In genomic region chr20:51469578-51470520, GRCh38 we compare ENCODE assay signal across 12 cellular contexts.
A peak's percentile ranks its signal among the peaks of the same experiment; 100 is the strongest.
DNase-seq lines count a peak whose midpoint lies in the region; ATAC-seq and TF ChIP-seq lines count a peak whose summit lies in the region.
"Had no signal": no experiment of that assay in that cellular context is flagged by ENCODE, and none has a peak within 500 bp of the region (broad histone marks: within the 10 kb centered on the region; RNA-seq: fewer than 3 reads in every experiment).

No MANE protein-coding gene starts in this region.

- peaks cover 4% of the 10 kb centered on the region for H3F3A ChIP-seq in SK-N-SH (replicated peaks; ENCODE audit: insufficient read depth)

- DNase-seq in SK-N-SH (no peak), NCI-H2029 (lab: John Stamatoyannopoulos, UW) (peak; percentile 54), neuronal stem cell (ENCODE audit: low spot score) (no peak), NCI-H1048 (lab: John Stamatoyannopoulos, UW) (no peak), SW480 (ENCODE audit: low spot score) (no peak)
- no peak for DNase-seq in activated CD8-positive, alpha-beta T cell treated with anti-CD3 and anti-CD28 coated beads for 36 hours
- DNase-seq: effector CD4-positive, alpha-beta T cell; NCI-H1930; tibial artery had no signal

- H3K14ac ChIP-seq in neuronal stem cell (ENCODE audit: low read length), result no peak overlapping the region

- no peak overlapping the region for H4K91ac ChIP-seq in neuronal stem cell (ENCODE audit: low read depth, low read length, poor library complexity)

- H3K4me2 ChIP-seq in SK-N-SH, result no peak overlapping the region
- no peak overlapping the region for H3K4me2 ChIP-seq in neuronal stem cell (ENCODE audit: insufficient read depth, low read length, poor library complexity, severe bottlenecking)
- H3K4me2 ChIP-seq: A549 had no signal

- no peak overlapping the region for H2AK5ac ChIP-seq in neuronal stem cell (ENCODE audit: low read depth, low read length)

- H3K4me1 ChIP-seq in SK-N-SH (ENCODE audit: control insufficient read depth in 1 of 2, insufficient read depth in 2 of 2, low read depth in 1 of 2, low read length in 1 of 2) (peaks cover 0 to 10% of the 10 kb centered on the region in 2 experiments; a peak in 1 of 4 replicates), neuronal stem cell (ENCODE audit: control insufficient read depth in 2 of 2, insufficient read depth in 1 of 2, low read depth in 1 of 2, low read length in 2 of 2) (peaks cover 1 to 3% of the 10 kb centered on the region in 2 donors)
- H3K4me1 ChIP-seq: A549, tibial artery had no signal

- peaks cover 2% of the 10 kb centered on the region for H3K9me3 Mint-ChIP-seq in activated CD8-positive, alpha-beta T cell treated with anti-CD3 and anti-CD28 coated beads for 36 hours

- no peak overlapping the region for H3K4ac ChIP-seq in neuronal stem cell (ENCODE audit: low read length)

- no peaks in the 10 kb centered on the region for H3K36me3 ChIP-seq in SK-N-SH (replicated peaks in 1 of 2; ENCODE audit: control insufficient read depth in 1 of 2, insufficient read depth in 2 of 2, low read length in 1 of 2)
- H3K36me3 ChIP-seq in neuronal stem cell (replicated peaks in 1 of 2; ENCODE audit: control insufficient read depth in 2 of 2, insufficient read depth in 2 of 2, low read length in 2 of 2), result no peaks in the 10 kb centered on the region

- H3K79me1 ChIP-seq in neuronal stem cell (ENCODE audit: low read depth, low read length), result no peaks in the 10 kb centered on the region

- no peak for TF ChIP-seq CTCF in SK-N-SH (IDR thresholded peaks at IDR 0.05)
- no peak for TF ChIP-seq CTCF in activated CD8-positive, alpha-beta T cell treated with anti-CD3 and anti-CD28 coated beads for 36 hours (IDR thresholded peaks at IDR 0.05)

- H3K27ac Mint-ChIP-seq in activated CD8-positive, alpha-beta T cell treated with anti-CD3 and anti-CD28 coated beads for 36 hours, result peak overlapping the region; percentile 94

- H3K4me1 Mint-ChIP-seq in activated CD8-positive, alpha-beta T cell treated with anti-CD3 and anti-CD28 coated beads for 36 hours (ENCODE audit: low read depth), result peaks cover 52% of the 10 kb centered on the region

- H4K8ac ChIP-seq in neuronal stem cell (ENCODE audit: low read depth, low read length), result no peak overlapping the region

- CTCF ChIA-PET in SK-N-SH (lab: Yijun Ruan, JAX), result interaction anchor here (0.8 to 2.0 kb wide), 4 partner anchors 22 to 125 kb away, joined by 3 to 8 read pairs (median 4); no protein-coding TSS in a partner anchor
- CTCF ChIA-PET in activated CD8-positive, alpha-beta T cell treated with anti-CD3 and anti-CD28 coated beads for 36 hours (lab: Charles Lee), result interaction anchor here (1.0 to 2.4 kb wide), 7 partner anchors 12 to 125 kb away, joined by 3 to 9 read pairs (median 3); partner anchors contain the start of gene NFATC2

- peak; percentile 86 for ATAC-seq in SK-N-SH treated with all-trans-retinoic acid at 6 μM for 48 hours
- ATAC-seq in activated CD8-positive, alpha-beta T cell treated with anti-CD3 and anti-CD28 coated beads for 36 hours, result no peak
- ATAC-seq in HG03565 (IDR thresholded peaks at IDR 0.05; ENCODE audit: unreplicated experiment), result no peak
- ATAC-seq: A549 had no signal

- TF ChIP-seq EP300 in SK-N-SH (IDR thresholded peaks at IDR 0.05; ENCODE audit: borderline replicate concordance in 1 of 2, low read depth in 1 of 2, low read length in 1 of 2), result no peak

- H3K27me3 Mint-ChIP-seq in activated CD8-positive, alpha-beta T cell treated with anti-CD3 and anti-CD28 coated beads for 36 hours, result no peaks in the 10 kb centered on the region

- no peak overlapping the region for H3K4me3 Mint-ChIP-seq in activated CD8-positive, alpha-beta T cell treated with anti-CD3 and anti-CD28 coated beads for 36 hours

- POLR2A ChIA-PET in SK-N-SH (lab: Yijun Ruan, JAX), result no interaction called here
- POLR2A ChIA-PET in activated CD8-positive, alpha-beta T cell treated with anti-CD3 and anti-CD28 coated beads for 36 hours (lab: Charles Lee), result interaction anchor here (0.6 to 2.6 kb wide), 9 partner anchors 11 to 170 kb away, joined by 3 to 20 read pairs (median 4); partner anchors contain the start of gene NFATC2

- H2BK120ac ChIP-seq in neuronal stem cell (ENCODE audit: low read depth, low read length), result no peak overlapping the region

- H3K9me2 ChIP-seq in SK-N-SH, result no peaks in the 10 kb centered on the region

- H3K27ac ChIP-seq in SK-N-SH (ENCODE audit: low read depth in 2 of 2, low read length in 1 of 2) (peak overlapping the region in 1 of 2 experiments; percentile 5; a peak in 1 of 4 replicates), neuronal stem cell (replicated peaks; ENCODE audit: low read length) (no peak overlapping the region)
- H3K27ac ChIP-seq: A549, tibial artery had no signal

- H3K4me3 ChIP-seq in SK-N-SH (ENCODE audit: low read depth in 2 of 2, low read length in 1 of 2), result no peak overlapping the region
- no peak overlapping the region for H3K4me3 ChIP-seq in neuronal stem cell (ENCODE audit: low read length in 2 of 2)
- H3K4me3 ChIP-seq: A549, tibial artery had no signal

- H3K23ac ChIP-seq in neuronal stem cell (ENCODE audit: low read depth, low read length, poor library complexity), result no peak overlapping the region

- H2BK15ac ChIP-seq in neuronal stem cell (ENCODE audit: low read length), result no peak overlapping the region

- H2BK5ac ChIP-seq in neuronal stem cell (ENCODE audit: low read length), result no peak overlapping the region

- TF ChIP-seq RAD21 in SK-N-SH (IDR thresholded peaks at IDR 0.05; ENCODE audit: low read length), result no peak

- no peak overlapping the region for H3K9ac ChIP-seq in SK-N-SH
- no peak overlapping the region for H3K9ac ChIP-seq in neuronal stem cell (ENCODE audit: low read depth, low read length, poor library complexity)

- 82% methylated on average over 12 of the region's 12 CpGs for WGBS in SK-N-SH (ENCODE audit: low lambda C conversion rate)
- WGBS in neuronal stem cell (ENCODE audit: extremely low coverage in 2 of 2, insufficient read length in 2 of 2, insufficient replicate concordance in 1 of 2), 2 donors, result no CpG with 5 or more reads among the region's 12 CpGs

- no peak overlapping the region for H3K18ac ChIP-seq in neuronal stem cell (ENCODE audit: low read length)

- no peaks in the 10 kb centered on the region for H3K79me2 ChIP-seq in SK-N-SH (ENCODE audit: insufficient read depth)

- no peaks in the 10 kb centered on the region for H3K27me3 ChIP-seq in SK-N-SH (ENCODE audit: insufficient read depth)
- no peaks in the 10 kb centered on the region for H3K27me3 ChIP-seq in neuronal stem cell (ENCODE audit: control insufficient read depth in 3 of 3, insufficient read depth in 3 of 3, low read depth in 1 of 3, low read length in 3 of 3)
- H3K27me3 ChIP-seq: tibial artery had no signal

- no peaks in the 10 kb centered on the region for H3K9me3 ChIP-seq in SK-N-SH
- H3K9me3 ChIP-seq in neuronal stem cell (replicated peaks in 1 of 2; ENCODE audit: control insufficient read depth in 2 of 2, insufficient read depth in 1 of 2, low read depth in 1 of 2, low read length in 2 of 2), result no peaks in the 10 kb centered on the region
- H3K9me3 ChIP-seq: A549, tibial artery had no signal

- no peaks in the 10 kb centered on the region for H4K20me1 ChIP-seq in SK-N-SH (ENCODE audit: insufficient read depth)

- H2AFZ ChIP-seq in SK-N-SH (ENCODE audit: low read depth), result no peak overlapping the region
- H2AFZ ChIP-seq in neuronal stem cell (ENCODE audit: low read length), result peak overlapping the region; percentile 26

- intact Hi-C loops in activated CD8-positive, alpha-beta T cell treated with anti-CD3 and anti-CD28 coated beads for 36 hours (cut with micrococcal nuclease), result loop anchor here (2.0 to 5.0 kb wide), 2 partner anchors 68 to 71 kb away; no protein-coding TSS in a partner anchor

- H2BK12ac ChIP-seq in neuronal stem cell (ENCODE audit: low read length), result no peak overlapping the region

- H3K36me3 Mint-ChIP-seq in activated CD8-positive, alpha-beta T cell treated with anti-CD3 and anti-CD28 coated beads for 36 hours (ENCODE audit: low read depth), result peaks cover 78% of the 10 kb centered on the region

TF ChIP-seq in SK-N-SH treated with all-trans-retinoic acid at 6 μM for 48 hours, 23 proteins besides CTCF, POLR2A, EP300 and RAD21 (continues in another document):
- no peak for TF ChIP-seq CSDC2 (CRISPR knock-in tag; IDR thresholded peaks at IDR 0.05)

TF ChIP-seq in SK-N-SH, 30 proteins besides CTCF, POLR2A, EP300 and RAD21:
- TF ChIP-seq RXRA (IDR thresholded peaks at IDR 0.05; ENCODE audit: borderline replicate concordance, low read depth) (no peak), MXI1 (IDR thresholded peaks at IDR 0.05; ENCODE audit: low read depth, low read length) (no peak)
